9 cellular contexts compared by ENCODE assay signal in the genomic region with DNA sequence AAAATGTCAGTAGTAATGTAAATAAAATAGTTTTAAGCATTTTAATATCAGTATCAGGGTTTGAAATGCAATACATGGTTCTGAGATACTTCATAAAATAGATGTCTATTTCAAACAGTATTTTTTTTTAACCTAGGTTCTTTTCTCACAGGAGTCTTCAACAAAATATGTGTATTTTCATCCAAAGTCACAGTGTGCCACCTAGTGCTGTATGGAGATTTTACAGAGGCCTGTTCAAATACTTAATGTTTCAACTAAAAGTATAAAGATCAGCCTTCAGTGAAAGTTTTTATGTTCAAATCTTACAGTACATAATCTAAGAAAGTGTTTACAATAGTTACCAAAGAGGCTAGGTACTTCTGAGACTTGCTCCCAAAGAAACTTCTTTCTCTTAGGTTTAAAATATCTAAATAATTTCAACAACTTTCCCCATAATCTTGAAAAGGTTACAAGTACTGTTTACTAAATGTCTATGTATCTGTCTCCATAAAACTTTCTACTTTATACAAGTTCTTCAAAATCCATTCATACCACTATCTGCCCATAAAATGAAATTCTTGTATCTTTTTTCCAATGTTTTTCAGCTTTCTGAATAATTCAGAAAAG. TPM values are rescaled to one million over a fixed set of nuclear protein-coding genes. Genes with fewer than 3 reads are reported as not detected.
A peak's percentile ranks its signal among the peaks of the same experiment; 100 is the strongest.
DNase-seq lines count a peak whose midpoint lies in the region; FAIRE-seq and TF ChIP-seq lines count a peak whose summit lies in the region.
"Had no signal": no experiment of that assay in that cellular context is flagged by ENCODE, and none has a peak within 500 bp of the region (broad histone marks: within the 10 kb centered on the region; RNA-seq: fewer than 3 reads in every experiment).

No MANE protein-coding gene starts in this region.

- no peaks in the 10 kb centered on the region for H3K9me2 ChIP-seq in hepatocyte (replicated peaks; ENCODE audit: insufficient read depth)

- H4K20me1 ChIP-seq in hepatocyte (ENCODE audit: insufficient read depth, poor library complexity, severe bottlenecking), result no peaks in the 10 kb centered on the region

- no peaks in the 10 kb centered on the region for H3K9me3 ChIP-seq in WERI-Rb-1 (ENCODE audit: severe bottlenecking)
- no peaks in the 10 kb centered on the region for H3K9me3 ChIP-seq in hepatocyte (ENCODE audit: low read depth)
- H3K9me3 ChIP-seq: SJCRH30 had no signal

- H2AFZ ChIP-seq in hepatocyte, result no peak overlapping the region

- H3K79me2 ChIP-seq in hepatocyte, result peaks cover 10% of the 10 kb centered on the region

- H3K4me3 ChIP-seq in WERI-Rb-1 (ENCODE audit: low read depth, low read length) (no peak overlapping the region), hepatocyte (no peak overlapping the region)
- H3K4me3 ChIP-seq: SJCRH30 had no signal

- FAIRE-seq in D721Med (lab: Jason Lieb, UNC), result no peak

- H3K27me3 ChIP-seq in WERI-Rb-1 (ENCODE audit: insufficient read depth, low read depth, severe bottlenecking) (no peaks in the 10 kb centered on the region), hepatocyte (no peaks in the 10 kb centered on the region)
- H3K27me3 ChIP-seq: SJCRH30 had no signal

- H3K4me2 ChIP-seq in hepatocyte, result no peak overlapping the region

- H3K27ac ChIP-seq in WERI-Rb-1, result no peak overlapping the region
- H3K27ac ChIP-seq in hepatocyte, result no peak overlapping the region
- H3K27ac ChIP-seq: SJCRH30 had no signal

- DNase-seq in D721Med (ENCODE audit: insufficient read length, low spot score) (no peak), HuH-7.5 (ENCODE audit: low spot score) (peak; percentile 25), WERI-Rb-1 (peak; percentile 20), hepatocyte (ENCODE audit: low spot score) (peak; percentile 55), OCI-M2 (lab: John Stamatoyannopoulos, UW; ENCODE audit: unreplicated experiment) (no peak), GOT3 (lab: John Stamatoyannopoulos, UW) (no peak), islet precursor cell (no peak)
- DNase-seq in NK-92 treated with Interleukin-12 subunit alpha and Interleukin-12 subunit beta, amount 100 ng/mL, for 24 hours (lab: John Stamatoyannopoulos, UW), result no peak

- H3K36me3 ChIP-seq in WERI-Rb-1 (no peaks in the 10 kb centered on the region), hepatocyte (replicated peaks; ENCODE audit: insufficient read depth, low read depth) (no peaks in the 10 kb centered on the region)
- H3K36me3 ChIP-seq: SJCRH30 had no signal

- TF ChIP-seq CTCF in D721Med (IDR thresholded peaks at IDR 0.05; ENCODE audit: insufficient read depth, missing control alignments) (peak; percentile 75), WERI-Rb-1 (IDR thresholded peaks at IDR 0.05; ENCODE audit: low read depth, low read length) (0 out of 2 replicates have a peak, but pooled peaks have one; percentile 15), hepatocyte (IDR thresholded peaks at IDR 0.05; ENCODE audit: poor library complexity) (peak; percentile 66)

- H3K4me1 ChIP-seq in hepatocyte (ENCODE audit: insufficient read depth), result peaks cover 9% of the 10 kb centered on the region
- H3K4me1 ChIP-seq: SJCRH30 had no signal

RNA-seq across cellular contexts. Expression of gene SCAPER, which starts 38.3 kb away (rescaled TPM):
- 23.4 and 27.4 TPM in 2 replicates for total RNA-seq in hepatocyte
- 20.8 and 37.3 TPM in 2 replicates for polyA plus RNA-seq in hepatocyte

Comparison
In these comparisons a context has a peak if more than half of its experiments do, and no peak if none do; other contexts are left out.
1. DNase-seq: peak in HuH-7.5 (single experiment), WERI-Rb-1 (single experiment) and hepatocyte (single experiment); none in D721Med (single experiment), OCI-M2 (single experiment), NK-92 treated with Interleukin-12 subunit alpha and Interleukin-12 subunit beta, amount 100 ng/mL, for 24 hours (single experiment), GOT3 (single experiment) and islet precursor cell (single experiment).
2. CTCF ChIP-seq: peak in every context shown above with its lines; median percentile 75 in D721Med; 66 in hepatocyte; 15 in WERI-Rb-1.